Comparison of ENCODE assay signal across 24 cellular contexts in genomic region chr1:245870698-245871097, GRCh38.
"Had no signal": no experiment of that assay in that cellular context is flagged by ENCODE, and none has a peak within 500 bp of the region (broad histone marks: within the 10 kb centered on the region; RNA-seq: fewer than 3 reads in every experiment).

No MANE protein-coding gene starts in this region.

- H3K9me3 ChIP-seq: left ventricle myocardium inferior, mucosa of descending colon, right lobe of liver, uterus had no signal

- H3K4me3 ChIP-seq: coronary artery, dorsolateral prefrontal cortex, left ventricle myocardium inferior, lung, mucosa of descending colon, right lobe of liver, uterus had no signal

- H3K36me3 Mint-ChIP-seq: activated naive CD4-positive, alpha-beta T cell treated with anti-CD3 and anti-CD28 coated beads, Interleukin-2, amount 50 U/mL, for 72 hours; natural killer cell treated with Interleukin-12 subunit alpha and Interleukin-12 subunit beta and Interleukin-15 and Interleukin-18, amount 100 ng/mL, for 72 hours had no signal

- H3K4me3 Mint-ChIP-seq: activated T-cell treated with anti-CD3 and anti-CD28 coated beads, Interleukin-2, amount 50 U/mL, for 72 hours; natural killer cell treated with Interleukin-12 subunit alpha and Interleukin-12 subunit beta and Interleukin-15 and Interleukin-18, amount 100 ng/mL, for 72 hours had no signal

- H3K27me3 Mint-ChIP-seq: natural killer cell treated with Interleukin-12 subunit alpha and Interleukin-12 subunit beta and Interleukin-15 and Interleukin-18, amount 100 ng/mL, for 72 hours; type B pancreatic cell had no signal

- H3K4me1 ChIP-seq: foreskin keratinocyte, uterus had no signal

- H3K27ac ChIP-seq: brain microvascular endothelial cell, coronary artery, dorsolateral prefrontal cortex, foreskin keratinocyte, left ventricle myocardium inferior, right lobe of liver, uterus, VCaP had no signal

- DNase-seq: activated CD4-positive, alpha-beta T cell treated with anti-CD3 and anti-CD28 coated beads for 4 hours; activated CD4-positive, alpha-beta T cell treated with anti-CD3 and anti-CD28 coated beads, Interleukin-2, amount 50 U/mL, for 4 hours; activated naive CD4-positive, alpha-beta T cell; activated T-cell treated with anti-CD3 and anti-CD28 coated beads for 4 hours; activated T-cell treated with anti-CD3 and anti-CD28 coated beads, Interleukin-2, amount 50 U/mL, for 72 hours; aorta; brain microvascular endothelial cell; dorsolateral prefrontal cortex; effector memory CD4-positive, alpha-beta T cell; foreskin keratinocyte; left ventricle myocardium inferior; mesendoderm; mucosa of descending colon; right lobe of liver; stimulated activated CD4-positive, alpha-beta T cell treated with anti-CD3 and anti-CD28 coated beads, Interleukin-12 subunit alpha, Interleukin-12 subunit beta, amount 100 ng/mL, for 4 hours; stimulated activated CD4-positive, alpha-beta T cell treated with anti-CD3 and anti-CD28 coated beads, Interleukin-4, amount 100 ng/mL, for 1 hour; stimulated activated naive CD8-positive, alpha-beta T cell treated with anti-CD3 and anti-CD28 coated beads, Interleukin-15, Interleukin-2, amounts not matched to agents 100 U/mL and 50 U/mL, for 24 hours; uterus had no signal

- H3K9me3 Mint-ChIP-seq: activated naive CD4-positive, alpha-beta T cell treated with anti-CD3 and anti-CD28 coated beads, Interleukin-2, amount 50 U/mL, for 72 hours; activated T-cell treated with anti-CD3 and anti-CD28 coated beads, Interleukin-2, amount 50 U/mL, for 72 hours; natural killer cell treated with Interleukin-12 subunit alpha and Interleukin-12 subunit beta and Interleukin-15 and Interleukin-18, amount 100 ng/mL, for 72 hours; type B pancreatic cell had no signal

- ATAC-seq: activated naive CD4-positive, alpha-beta T cell treated with anti-CD3 and anti-CD28 coated beads, Interleukin-2, amount 50 U/mL, for 72 hours; activated T-cell treated with anti-CD3 and anti-CD28 coated beads, Interleukin-2, amount 50 U/mL, for 72 hours; foreskin keratinocyte; mucosa of descending colon; natural killer cell treated with Interleukin-12 subunit alpha and Interleukin-12 subunit beta and Interleukin-15 and Interleukin-18, amount 100 ng/mL, for 72 hours; right lobe of liver; stimulated activated naive CD8-positive, alpha-beta T cell treated with anti-CD3 and anti-CD28 coated beads, Interleukin-15, Interleukin-2, amounts not matched to agents 100 U/mL and 50 U/mL, for 24 hours had no signal

- H3K27ac Mint-ChIP-seq: activated T-cell treated with anti-CD3 and anti-CD28 coated beads, Interleukin-2, amount 50 U/mL, for 72 hours; natural killer cell treated with Interleukin-12 subunit alpha and Interleukin-12 subunit beta and Interleukin-15 and Interleukin-18, amount 100 ng/mL, for 72 hours; type B pancreatic cell had no signal

- H3K36me3 ChIP-seq: brain microvascular endothelial cell, left ventricle myocardium inferior, right lobe of liver, uterus had no signal

- H3K27me3 ChIP-seq: brain microvascular endothelial cell, dorsolateral prefrontal cortex, foreskin keratinocyte, right lobe of liver, uterus had no signal
